2 cellular contexts compared by ENCODE assay signal in genomic region chr5:115435776-115436712, GRCh38.
TF ChIP-seq lines count a peak whose summit lies in the region.

No MANE protein-coding gene starts in this region.

TF ChIP-seq in SK-N-SH, 30 proteins besides CTCF, POLR2A, EP300 and RAD21 (continued from another document):
- TF ChIP-seq, protein P1, sequence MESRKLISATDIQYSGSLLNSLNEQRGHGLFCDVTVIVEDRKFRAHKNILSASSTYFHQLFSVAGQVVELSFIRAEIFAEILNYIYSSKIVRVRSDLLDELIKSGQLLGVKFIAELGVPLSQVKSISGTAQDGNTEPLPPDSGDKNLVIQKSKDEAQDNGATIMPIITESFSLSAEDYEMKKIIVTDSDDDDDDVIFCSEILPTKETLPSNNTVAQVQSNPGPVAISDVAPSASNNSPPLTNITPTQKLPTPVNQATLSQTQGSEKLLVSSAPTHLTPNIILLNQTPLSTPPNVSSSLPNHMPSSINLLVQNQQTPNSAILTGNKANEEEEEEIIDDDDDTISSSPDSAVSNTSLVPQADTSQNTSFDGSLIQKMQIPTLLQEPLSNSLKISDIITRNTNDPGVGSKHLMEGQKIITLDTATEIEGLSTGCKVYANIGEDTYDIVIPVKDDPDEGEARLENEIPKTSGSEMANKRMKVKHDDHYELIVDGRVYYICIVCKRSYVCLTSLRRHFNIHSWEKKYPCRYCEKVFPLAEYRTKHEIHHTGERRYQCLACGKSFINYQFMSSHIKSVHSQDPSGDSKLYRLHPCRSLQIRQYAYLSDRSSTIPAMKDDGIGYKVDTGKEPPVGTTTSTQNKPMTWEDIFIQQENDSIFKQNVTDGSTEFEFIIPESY (IDR thresholded peaks at IDR 0.05; ENCODE audit: borderline replicate concordance, low read depth): no peak
- no peak for TF ChIP-seq TAF1 (IDR thresholded peaks at IDR 0.05; ENCODE audit: borderline replicate concordance, low read depth, low read length)
- no peak for TF ChIP-seq EZH2phosphoT487 (IDR thresholded peaks at IDR 0.05; ENCODE audit: borderline replicate concordance, low read depth)
- TF ChIP-seq, protein P2, sequence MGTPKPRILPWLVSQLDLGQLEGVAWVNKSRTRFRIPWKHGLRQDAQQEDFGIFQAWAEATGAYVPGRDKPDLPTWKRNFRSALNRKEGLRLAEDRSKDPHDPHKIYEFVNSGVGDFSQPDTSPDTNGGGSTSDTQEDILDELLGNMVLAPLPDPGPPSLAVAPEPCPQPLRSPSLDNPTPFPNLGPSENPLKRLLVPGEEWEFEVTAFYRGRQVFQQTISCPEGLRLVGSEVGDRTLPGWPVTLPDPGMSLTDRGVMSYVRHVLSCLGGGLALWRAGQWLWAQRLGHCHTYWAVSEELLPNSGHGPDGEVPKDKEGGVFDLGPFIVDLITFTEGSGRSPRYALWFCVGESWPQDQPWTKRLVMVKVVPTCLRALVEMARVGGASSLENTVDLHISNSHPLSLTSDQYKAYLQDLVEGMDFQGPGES (IDR thresholded peaks at IDR 0.05; ENCODE audit: low read depth, low read length): no peak
- no peak for TF ChIP-seq MAX (IDR thresholded peaks at IDR 0.05; ENCODE audit: low read depth)
- no peak for TF ChIP-seq JUND (IDR thresholded peaks at IDR 0.05)
- no peak for TF ChIP-seq FOXM1 (IDR thresholded peaks at IDR 0.05; ENCODE audit: low read depth)
- no peak for TF ChIP-seq GATA2 (CRISPR knock-in tag; IDR thresholded peaks at IDR 0.05)
- TF ChIP-seq NFIC (IDR thresholded peaks at IDR 0.05; ENCODE audit: borderline replicate concordance): no peak
- no peak for TF ChIP-seq ELF1 (IDR thresholded peaks at IDR 0.05)
- no peak for TF ChIP-seq RCOR1 (IDR thresholded peaks at IDR 0.05; ENCODE audit: low read length)
- TF ChIP-seq, protein P3, sequence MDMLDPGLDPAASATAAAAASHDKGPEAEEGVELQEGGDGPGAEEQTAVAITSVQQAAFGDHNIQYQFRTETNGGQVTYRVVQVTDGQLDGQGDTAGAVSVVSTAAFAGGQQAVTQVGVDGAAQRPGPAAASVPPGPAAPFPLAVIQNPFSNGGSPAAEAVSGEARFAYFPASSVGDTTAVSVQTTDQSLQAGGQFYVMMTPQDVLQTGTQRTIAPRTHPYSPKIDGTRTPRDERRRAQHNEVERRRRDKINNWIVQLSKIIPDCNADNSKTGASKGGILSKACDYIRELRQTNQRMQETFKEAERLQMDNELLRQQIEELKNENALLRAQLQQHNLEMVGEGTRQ (IDR thresholded peaks at IDR 0.05; ENCODE audit: borderline replicate concordance, low read depth, low read length): no peak
- no peak for TF ChIP-seq SIN3A (IDR thresholded peaks at IDR 0.05; ENCODE audit: borderline replicate concordance, low read depth, low read length)
- TF ChIP-seq PBX3 (IDR thresholded peaks at IDR 0.05): no peak
- TF ChIP-seq MXI1 (IDR thresholded peaks at IDR 0.05; ENCODE audit: low read depth, low read length): no peak
TF ChIP-seq in SK-N-SH: peak in this region for 0.

TF ChIP-seq in SK-N-SH treated with all-trans-retinoic acid at 6 μM for 48 hours, 23 proteins besides CTCF, POLR2A, EP300 and RAD21 (continued from another document):
- no peak for TF ChIP-seq CREB5 (CRISPR knock-in tag; IDR thresholded peaks at IDR 0.05; ENCODE audit: low read depth)
- TF ChIP-seq ZC3H10 (CRISPR knock-in tag; IDR thresholded peaks at IDR 0.05): no peak
- TF ChIP-seq, protein P4, sequence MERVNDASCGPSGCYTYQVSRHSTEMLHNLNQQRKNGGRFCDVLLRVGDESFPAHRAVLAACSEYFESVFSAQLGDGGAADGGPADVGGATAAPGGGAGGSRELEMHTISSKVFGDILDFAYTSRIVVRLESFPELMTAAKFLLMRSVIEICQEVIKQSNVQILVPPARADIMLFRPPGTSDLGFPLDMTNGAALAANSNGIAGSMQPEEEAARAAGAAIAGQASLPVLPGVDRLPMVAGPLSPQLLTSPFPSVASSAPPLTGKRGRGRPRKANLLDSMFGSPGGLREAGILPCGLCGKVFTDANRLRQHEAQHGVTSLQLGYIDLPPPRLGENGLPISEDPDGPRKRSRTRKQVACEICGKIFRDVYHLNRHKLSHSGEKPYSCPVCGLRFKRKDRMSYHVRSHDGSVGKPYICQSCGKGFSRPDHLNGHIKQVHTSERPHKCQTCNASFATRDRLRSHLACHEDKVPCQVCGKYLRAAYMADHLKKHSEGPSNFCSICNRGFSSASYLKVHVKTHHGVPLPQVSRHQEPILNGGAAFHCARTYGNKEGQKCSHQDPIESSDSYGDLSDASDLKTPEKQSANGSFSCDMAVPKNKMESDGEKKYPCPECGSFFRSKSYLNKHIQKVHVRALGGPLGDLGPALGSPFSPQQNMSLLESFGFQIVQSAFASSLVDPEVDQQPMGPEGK (CRISPR knock-in tag; IDR thresholded peaks at IDR 0.05; ENCODE audit: borderline replicate concordance): no peak
- no peak for TF ChIP-seq ZFP30 (CRISPR knock-in tag; IDR thresholded peaks at IDR 0.05)
- TF ChIP-seq ZNF565 (CRISPR knock-in tag; conservative IDR thresholded peaks at IDR 0.05; ENCODE audit: low read depth): no peak
- TF ChIP-seq ZNF8 (CRISPR knock-in tag; IDR thresholded peaks at IDR 0.05): no peak
- TF ChIP-seq ESRRG (CRISPR knock-in tag; IDR thresholded peaks at IDR 0.05): no peak
